1 cellular context compared by ENCODE assay signal in genomic region chr7:44240983-44241510, GRCh38.
A peak's percentile ranks its signal among the peaks of the same experiment; 100 is the strongest.
TF ChIP-seq lines count a peak whose summit lies in the region.

No MANE protein-coding gene starts in this region.

TF ChIP-seq in SK-N-SH, 30 proteins besides CTCF, POLR2A, EP300 and RAD21 (continued from another document):
- TF ChIP-seq RCOR1 (IDR thresholded peaks at IDR 0.05; ENCODE audit: low read length) (0 out of 2 replicates have a peak, but pooled peaks have one; percentile 40), ELF1 (IDR thresholded peaks at IDR 0.05) (peak; percentile 84), SMC3 (IDR thresholded peaks at IDR 0.05; ENCODE audit: low read depth, low read length) (peak; percentile 95)
- TF ChIP-seq, protein P1, sequence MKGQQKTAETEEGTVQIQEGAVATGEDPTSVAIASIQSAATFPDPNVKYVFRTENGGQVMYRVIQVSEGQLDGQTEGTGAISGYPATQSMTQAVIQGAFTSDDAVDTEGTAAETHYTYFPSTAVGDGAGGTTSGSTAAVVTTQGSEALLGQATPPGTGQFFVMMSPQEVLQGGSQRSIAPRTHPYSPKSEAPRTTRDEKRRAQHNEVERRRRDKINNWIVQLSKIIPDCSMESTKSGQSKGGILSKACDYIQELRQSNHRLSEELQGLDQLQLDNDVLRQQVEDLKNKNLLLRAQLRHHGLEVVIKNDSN (IDR thresholded peaks at IDR 0.05; ENCODE audit: borderline replicate concordance, low read depth): no peak
TF ChIP-seq in SK-N-SH: peak in this region for 4.
